Comparison of ENCODE assay signal across 25 cellular contexts in genomic region chr7:105661625-105662024, GRCh38.
"Had no signal": no experiment of that assay in that cellular context is flagged by ENCODE, and none has a peak within 500 bp of the region (broad histone marks: within the 10 kb centered on the region; RNA-seq: fewer than 3 reads in every experiment).

No MANE protein-coding gene starts in this region.

- H3K27me3 ChIP-seq: dorsolateral prefrontal cortex, esophagus muscularis mucosa, gastrocnemius medialis, heart right ventricle, neural progenitor cell, ovary, right atrium auricular region, suprapubic skin, thyroid gland, upper lobe of left lung, uterus had no signal

- H3K4me2 ChIP-seq: neural progenitor cell had no signal

- H3K9ac ChIP-seq: neural progenitor cell had no signal

- H3K9me3 ChIP-seq: esophagus muscularis mucosa, gastrocnemius medialis, heart right ventricle, lower lobe of right lung, ovary, right atrium auricular region, suprapubic skin, thyroid gland, upper lobe of left lung, uterus had no signal

- H3K27ac ChIP-seq: dorsolateral prefrontal cortex, epithelial cell of prostate, esophagus muscularis mucosa, gastrocnemius medialis, heart right ventricle, lower lobe of right lung, neural progenitor cell, ovary, right atrium auricular region, suprapubic skin, thyroid gland, upper lobe of left lung, uterus had no signal

- DNase-seq: cortex of kidney; dorsolateral prefrontal cortex; effector CD8-positive, alpha-beta T cell; gastrocnemius medialis; heart right ventricle; hypothalamus; kidney glomerular epithelial cell; lower lobe of right lung; midbrain; nucleus accumbens; ovary; small intestine; stimulated activated CD4-positive, alpha-beta T cell treated with anti-CD3 and anti-CD28 coated beads, Interleukin-12 subunit alpha, Interleukin-12 subunit beta, amount 100 ng/mL, for 4 hours; stimulated activated naive CD8-positive, alpha-beta T cell treated with anti-CD3 and anti-CD28 coated beads, Interleukin-15, Interleukin-2, amounts not matched to agents 100 U/mL and 50 U/mL, for 24 hours; thyroid gland; upper lobe of left lung; uterus had no signal

- H3K4me3 ChIP-seq: dorsolateral prefrontal cortex, esophagus muscularis mucosa, gastrocnemius medialis, heart right ventricle, lower lobe of right lung, neural progenitor cell, ovary, right atrium auricular region, suprapubic skin, thyroid gland, upper lobe of left lung, uterus had no signal

- H3K36me3 ChIP-seq: gastrocnemius medialis, neural progenitor cell, ovary, thyroid gland, uterus had no signal

- H3K4me1 ChIP-seq: gastrocnemius medialis, lower lobe of right lung, right atrium auricular region, suprapubic skin, uterus had no signal

- H2AFZ ChIP-seq: neural progenitor cell had no signal

- ATAC-seq: gastrocnemius medialis; heart right ventricle; lower lobe of right lung; stimulated activated naive CD8-positive, alpha-beta T cell treated with anti-CD3 and anti-CD28 coated beads, Interleukin-15, Interleukin-2, amounts not matched to agents 100 U/mL and 50 U/mL, for 24 hours had no signal

- FAIRE-seq: islet of Langerhans, small intestine had no signal

- H3K36me3 Mint-ChIP-seq: natural killer cell treated with Interleukin-12 subunit alpha and Interleukin-12 subunit beta and Interleukin-15 and Interleukin-18, amount 100 ng/mL, for 72 hours had no signal

- H3K9me3 Mint-ChIP-seq: memory B cell; natural killer cell treated with Interleukin-12 subunit alpha and Interleukin-12 subunit beta and Interleukin-15 and Interleukin-18, amount 100 ng/mL, for 72 hours; neural progenitor cell had no signal

- H3K27ac Mint-ChIP-seq: natural killer cell treated with Interleukin-12 subunit alpha and Interleukin-12 subunit beta and Interleukin-15 and Interleukin-18, amount 100 ng/mL, for 72 hours; neural progenitor cell had no signal

- H3K4me3 Mint-ChIP-seq: memory B cell; natural killer cell treated with Interleukin-12 subunit alpha and Interleukin-12 subunit beta and Interleukin-15 and Interleukin-18, amount 100 ng/mL, for 72 hours; neural progenitor cell had no signal
